In the genomic region with DNA sequence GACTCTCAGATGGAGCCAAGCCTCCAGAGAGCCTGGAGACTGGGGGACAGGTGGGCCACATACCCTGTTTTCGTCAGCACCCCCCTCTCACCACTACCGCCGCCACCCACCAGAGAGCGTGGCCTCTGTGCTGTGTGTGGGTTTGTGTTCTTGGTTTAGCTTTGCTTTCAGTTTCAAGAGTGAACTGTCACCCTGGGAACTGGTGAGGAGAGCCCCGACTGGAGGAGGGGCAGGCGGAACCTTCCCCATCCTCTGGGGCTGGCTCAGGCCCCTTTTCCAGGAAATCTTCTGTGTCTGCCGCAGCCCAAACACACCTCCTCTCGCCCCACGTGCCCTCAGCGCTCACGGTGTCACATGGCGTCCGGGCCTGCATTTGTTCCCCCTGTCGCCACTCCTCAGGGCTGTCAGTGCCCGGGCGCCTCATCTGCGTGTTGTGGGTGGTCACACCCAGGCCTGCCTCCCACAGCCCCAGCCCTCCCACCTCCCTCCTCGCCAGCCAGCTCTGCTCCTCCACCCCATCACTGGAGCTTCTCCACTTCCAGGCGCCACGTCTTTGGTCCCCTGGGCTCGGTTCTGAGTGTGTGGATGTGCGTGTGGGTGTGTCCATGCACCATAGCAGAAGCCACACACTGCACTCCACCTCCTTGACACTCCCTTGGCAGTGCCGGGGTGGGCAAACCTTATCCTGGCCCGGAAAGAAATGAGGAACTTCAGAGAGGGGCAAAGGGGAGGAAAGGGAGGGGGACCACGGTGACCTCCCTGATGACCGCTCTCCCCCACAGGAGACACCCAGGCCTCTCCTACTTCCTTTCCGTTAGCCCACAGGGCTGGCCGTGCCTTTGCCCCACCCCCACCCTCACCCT, we compare ENCODE assay signal across 8 cellular contexts. TPM values are rescaled to one million over a fixed set of nuclear protein-coding genes. Genes with fewer than 3 reads are reported as not detected.
DNase-seq lines count a peak whose midpoint lies in the region; ATAC-seq, FAIRE-seq and TF ChIP-seq lines count a peak whose summit lies in the region.
"Had no signal": no experiment of that assay in that cellular context is flagged by ENCODE, and none has a peak within 500 bp of the region (broad histone marks: within the 10 kb centered on the region; RNA-seq: fewer than 3 reads in every experiment).

No MANE protein-coding gene starts in this region.

- no peaks in the 10 kb centered on the region for H3K9me3 ChIP-seq in small intestine (ENCODE audit: control insufficient read depth, low read depth)

- peaks cover 0 to 3% of the 10 kb centered on the region in 2 donors for H3K4me1 ChIP-seq in small intestine (ENCODE audit: control insufficient read depth in 2 of 2, insufficient read depth in 1 of 2, low read depth in 1 of 2, low read length in 1 of 2)

- ATAC-seq in GM19395 (IDR thresholded peaks at IDR 0.05; ENCODE audit: unreplicated experiment), result peak; percentile 60
- peak; percentile 57 for ATAC-seq in HG03439 (IDR thresholded peaks at IDR 0.05; ENCODE audit: unreplicated experiment)

- peaks cover 0 to 2% of the 10 kb centered on the region in 2 donors for H3K36me3 ChIP-seq in small intestine (ENCODE audit: control insufficient read depth in 2 of 2, insufficient read depth in 2 of 2, low read length in 2 of 2)
- H3K36me3 ChIP-seq: cardiac muscle cell had no signal

- peak; percentile 48 to 57 for DNase-seq in activated CD4-positive, alpha-beta T cell treated with anti-CD3 and anti-CD28 coated beads for 24 hours (ENCODE audit: low read depth in 2 of 2)
- DNase-seq in erythroblast (lab: John Stamatoyannopoulos, UW) (peak; percentile 45 to 65), small intestine (peak; percentile 59), NCI-H526 treated with DMSO at 0.1 percent for 48 hours (lab: John Stamatoyannopoulos, UW) (no peak), glomerular visceral epithelial cell (ENCODE audit: extremely low spot score) (no peak)

- H3K27me3 ChIP-seq in small intestine (ENCODE audit: control insufficient read depth in 2 of 2, insufficient read depth in 2 of 2, low read length in 2 of 2), result no peaks in the 10 kb centered on the region
- H3K27me3 ChIP-seq: cardiac muscle cell had no signal

- H3K4me3 ChIP-seq in small intestine (ENCODE audit: low read depth in 1 of 2, low read length in 2 of 2), result peak overlapping the region in 1 of 2 donors; percentile 14
- H3K4me3 ChIP-seq: cardiac muscle cell had no signal

- WGBS in small intestine, 3 donors, result 12 to 29% (median 28%) methylated on average over 9 to 28 of the region's 28 CpGs

- no peak for TF ChIP-seq POLR2A in erythroblast (IDR thresholded peaks at IDR 0.05; ENCODE audit: low read length)

- no peak for FAIRE-seq in small intestine (lab: Jason Lieb, UNC)

- peak overlapping the region; percentile 52 to 88 for H3K27ac ChIP-seq in small intestine (ENCODE audit: low read depth in 1 of 2, low read length in 1 of 2)
- H3K27ac ChIP-seq: cardiac muscle cell had no signal

RNA-seq across cellular contexts. Expression of gene ELF4, which starts 27.8 kb away (rescaled TPM):
- 10 to 100 TPM; 10.4 to 13.8 (median 13.6) TPM for polyA plus RNA-seq in small intestine

Comparison
In these comparisons a context has a peak if more than half of its experiments do, and no peak if none do; other contexts are left out.
1. DNase-seq: peak in activated CD4-positive, alpha-beta T cell treated with anti-CD3 and anti-CD28 coated beads for 24 hours (2 of 2), erythroblast (2 of 2) and small intestine (single experiment); none in NCI-H526 treated with DMSO at 0.1 percent for 48 hours (single experiment) and glomerular visceral epithelial cell (single experiment).